ENCODE assay signal across 2 cellular contexts in the genomic region with DNA sequence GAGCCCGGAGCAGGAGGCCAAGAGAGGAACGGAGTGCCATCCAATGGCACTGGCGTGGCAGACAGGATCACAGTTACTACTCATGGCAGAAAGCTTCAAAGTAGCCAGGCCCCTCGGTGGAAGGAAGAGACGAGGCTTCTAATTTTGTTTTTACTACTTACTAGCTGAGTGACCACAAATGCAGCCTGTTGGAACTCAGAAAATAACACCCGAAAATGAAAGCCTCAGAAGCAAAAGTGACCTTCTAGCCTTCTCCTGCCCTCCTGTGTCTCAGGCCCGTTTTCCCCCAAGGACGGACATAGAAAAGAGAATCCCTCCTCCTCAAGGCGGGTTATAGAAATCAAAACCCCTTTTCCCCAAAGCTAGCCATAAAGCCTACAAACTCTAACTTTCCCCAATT.
TF ChIP-seq lines count a peak whose summit lies in the region.

No MANE protein-coding gene starts in this region.

TF ChIP-seq in GM23338, 12 proteins besides CTCF, POLR2A, EP300 and RAD21 (continues in another document):
- TF ChIP-seq STAT1 (IDR thresholded peaks at IDR 0.05; ENCODE audit: unreplicated experiment) (no peak), EZH2phosphoT487 (IDR thresholded peaks at IDR 0.05; ENCODE audit: unreplicated experiment) (no peak), JUNB (IDR thresholded peaks at IDR 0.05; ENCODE audit: unreplicated experiment) (no peak), POLR2AphosphoS5 (IDR thresholded peaks at IDR 0.05; ENCODE audit: low read depth) (no peak), ZNF331 (CRISPR knock-in tag; IDR thresholded peaks at IDR 0.05; ENCODE audit: low read depth) (no peak), CREB1 (CRISPR knock-in tag; IDR thresholded peaks at IDR 0.05; ENCODE audit: low read depth) (no peak), EZH2 (IDR thresholded peaks at IDR 0.05; ENCODE audit: low read depth, unreplicated experiment) (no peak), ZNF114 (CRISPR knock-in tag; IDR thresholded peaks at IDR 0.05) (no peak)
- TF ChIP-seq, protein P1, sequence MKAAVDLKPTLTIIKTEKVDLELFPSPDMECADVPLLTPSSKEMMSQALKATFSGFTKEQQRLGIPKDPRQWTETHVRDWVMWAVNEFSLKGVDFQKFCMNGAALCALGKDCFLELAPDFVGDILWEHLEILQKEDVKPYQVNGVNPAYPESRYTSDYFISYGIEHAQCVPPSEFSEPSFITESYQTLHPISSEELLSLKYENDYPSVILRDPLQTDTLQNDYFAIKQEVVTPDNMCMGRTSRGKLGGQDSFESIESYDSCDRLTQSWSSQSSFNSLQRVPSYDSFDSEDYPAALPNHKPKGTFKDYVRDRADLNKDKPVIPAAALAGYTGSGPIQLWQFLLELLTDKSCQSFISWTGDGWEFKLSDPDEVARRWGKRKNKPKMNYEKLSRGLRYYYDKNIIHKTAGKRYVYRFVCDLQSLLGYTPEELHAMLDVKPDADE (IDR thresholded peaks at IDR 0.05): no peak
- TF ChIP-seq, protein P2, sequence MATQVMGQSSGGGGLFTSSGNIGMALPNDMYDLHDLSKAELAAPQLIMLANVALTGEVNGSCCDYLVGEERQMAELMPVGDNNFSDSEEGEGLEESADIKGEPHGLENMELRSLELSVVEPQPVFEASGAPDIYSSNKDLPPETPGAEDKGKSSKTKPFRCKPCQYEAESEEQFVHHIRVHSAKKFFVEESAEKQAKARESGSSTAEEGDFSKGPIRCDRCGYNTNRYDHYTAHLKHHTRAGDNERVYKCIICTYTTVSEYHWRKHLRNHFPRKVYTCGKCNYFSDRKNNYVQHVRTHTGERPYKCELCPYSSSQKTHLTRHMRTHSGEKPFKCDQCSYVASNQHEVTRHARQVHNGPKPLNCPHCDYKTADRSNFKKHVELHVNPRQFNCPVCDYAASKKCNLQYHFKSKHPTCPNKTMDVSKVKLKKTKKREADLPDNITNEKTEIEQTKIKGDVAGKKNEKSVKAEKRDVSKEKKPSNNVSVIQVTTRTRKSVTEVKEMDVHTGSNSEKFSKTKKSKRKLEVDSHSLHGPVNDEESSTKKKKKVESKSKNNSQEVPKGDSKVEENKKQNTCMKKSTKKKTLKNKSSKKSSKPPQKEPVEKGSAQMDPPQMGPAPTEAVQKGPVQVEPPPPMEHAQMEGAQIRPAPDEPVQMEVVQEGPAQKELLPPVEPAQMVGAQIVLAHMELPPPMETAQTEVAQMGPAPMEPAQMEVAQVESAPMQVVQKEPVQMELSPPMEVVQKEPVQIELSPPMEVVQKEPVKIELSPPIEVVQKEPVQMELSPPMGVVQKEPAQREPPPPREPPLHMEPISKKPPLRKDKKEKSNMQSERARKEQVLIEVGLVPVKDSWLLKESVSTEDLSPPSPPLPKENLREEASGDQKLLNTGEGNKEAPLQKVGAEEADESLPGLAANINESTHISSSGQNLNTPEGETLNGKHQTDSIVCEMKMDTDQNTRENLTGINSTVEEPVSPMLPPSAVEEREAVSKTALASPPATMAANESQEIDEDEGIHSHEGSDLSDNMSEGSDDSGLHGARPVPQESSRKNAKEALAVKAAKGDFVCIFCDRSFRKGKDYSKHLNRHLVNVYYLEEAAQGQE (IDR thresholded peaks at IDR 0.05; ENCODE audit: unreplicated experiment): no peak

TF ChIP-seq in GM12878, 131 proteins besides CTCF, POLR2A, EP300 and RAD21:
- no peak for TF ChIP-seq ETV6 (conservative IDR thresholded peaks at IDR 0.05 in 1 of 2, IDR thresholded peaks at IDR 0.05 in 1 of 2; ENCODE audit: borderline replicate concordance in 1 of 2, low read depth in 1 of 2)
- TF ChIP-seq ZNF622 (IDR thresholded peaks at IDR 0.05): no peak
- TF ChIP-seq ZBED1 (IDR thresholded peaks at IDR 0.05; ENCODE audit: borderline replicate concordance): no peak
- peak; percentile 86 for TF ChIP-seq RUNX3 (IDR thresholded peaks at IDR 0.05; ENCODE audit: low read length)
- TF ChIP-seq, protein P2 (IDR thresholded peaks at IDR 0.05; ENCODE audit: low read depth, low read length): no peak
- TF ChIP-seq, protein P3, sequence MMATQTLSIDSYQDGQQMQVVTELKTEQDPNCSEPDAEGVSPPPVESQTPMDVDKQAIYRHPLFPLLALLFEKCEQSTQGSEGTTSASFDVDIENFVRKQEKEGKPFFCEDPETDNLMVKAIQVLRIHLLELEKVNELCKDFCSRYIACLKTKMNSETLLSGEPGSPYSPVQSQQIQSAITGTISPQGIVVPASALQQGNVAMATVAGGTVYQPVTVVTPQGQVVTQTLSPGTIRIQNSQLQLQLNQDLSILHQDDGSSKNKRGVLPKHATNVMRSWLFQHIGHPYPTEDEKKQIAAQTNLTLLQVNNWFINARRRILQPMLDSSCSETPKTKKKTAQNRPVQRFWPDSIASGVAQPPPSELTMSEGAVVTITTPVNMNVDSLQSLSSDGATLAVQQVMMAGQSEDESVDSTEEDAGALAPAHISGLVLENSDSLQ (IDR thresholded peaks at IDR 0.05): peak; percentile 41; the same call in 1 of the 2 replicates
- no peak for TF ChIP-seq CUX1 (IDR thresholded peaks at IDR 0.05; ENCODE audit: insufficient replicate concordance, low read depth, low read length)
- no peak for TF ChIP-seq CBX3 (IDR thresholded peaks at IDR 0.05; ENCODE audit: borderline replicate concordance, low read depth)
- TF ChIP-seq PML (IDR thresholded peaks at IDR 0.05; ENCODE audit: low read length): no peak
- TF ChIP-seq EZH2 (IDR thresholded peaks at IDR 0.05; ENCODE audit: borderline replicate concordance, control insufficient read depth, low read depth, low read length): no peak
- TF ChIP-seq NR2F1 (conservative IDR thresholded peaks at IDR 0.05): 0 out of 2 replicates have a peak, but pooled peaks have one; percentile 12
- TF ChIP-seq ATF3 (IDR thresholded peaks at IDR 0.05; ENCODE audit: borderline replicate concordance, extremely low read depth, low read depth, low read length): no peak
- TF ChIP-seq, protein P4, sequence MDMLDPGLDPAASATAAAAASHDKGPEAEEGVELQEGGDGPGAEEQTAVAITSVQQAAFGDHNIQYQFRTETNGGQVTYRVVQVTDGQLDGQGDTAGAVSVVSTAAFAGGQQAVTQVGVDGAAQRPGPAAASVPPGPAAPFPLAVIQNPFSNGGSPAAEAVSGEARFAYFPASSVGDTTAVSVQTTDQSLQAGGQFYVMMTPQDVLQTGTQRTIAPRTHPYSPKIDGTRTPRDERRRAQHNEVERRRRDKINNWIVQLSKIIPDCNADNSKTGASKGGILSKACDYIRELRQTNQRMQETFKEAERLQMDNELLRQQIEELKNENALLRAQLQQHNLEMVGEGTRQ (IDR thresholded peaks at IDR 0.05; ENCODE audit: borderline replicate concordance, low read depth, low read length): no peak
- TF ChIP-seq IRF4 (IDR thresholded peaks at IDR 0.05; ENCODE audit: low read depth, low read length): no peak
- peak; percentile 3; the same call in 1 of the 2 replicates for TF ChIP-seq SMC3 (IDR thresholded peaks at IDR 0.05; ENCODE audit: borderline replicate concordance, low read length)
- TF ChIP-seq, protein P5, sequence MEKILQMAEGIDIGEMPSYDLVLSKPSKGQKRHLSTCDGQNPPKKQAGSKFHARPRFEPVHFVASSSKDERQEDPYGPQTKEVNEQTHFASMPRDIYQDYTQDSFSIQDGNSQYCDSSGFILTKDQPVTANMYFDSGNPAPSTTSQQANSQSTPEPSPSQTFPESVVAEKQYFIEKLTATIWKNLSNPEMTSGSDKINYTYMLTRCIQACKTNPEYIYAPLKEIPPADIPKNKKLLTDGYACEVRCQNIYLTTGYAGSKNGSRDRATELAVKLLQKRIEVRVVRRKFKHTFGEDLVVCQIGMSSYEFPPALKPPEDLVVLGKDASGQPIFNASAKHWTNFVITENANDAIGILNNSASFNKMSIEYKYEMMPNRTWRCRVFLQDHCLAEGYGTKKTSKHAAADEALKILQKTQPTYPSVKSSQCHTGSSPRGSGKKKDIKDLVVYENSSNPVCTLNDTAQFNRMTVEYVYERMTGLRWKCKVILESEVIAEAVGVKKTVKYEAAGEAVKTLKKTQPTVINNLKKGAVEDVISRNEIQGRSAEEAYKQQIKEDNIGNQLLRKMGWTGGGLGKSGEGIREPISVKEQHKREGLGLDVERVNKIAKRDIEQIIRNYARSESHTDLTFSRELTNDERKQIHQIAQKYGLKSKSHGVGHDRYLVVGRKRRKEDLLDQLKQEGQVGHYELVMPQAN (conservative IDR thresholded peaks at IDR 0.05): no peak
